ENCODE assay signal across 2 cellular contexts in the genomic region with DNA sequence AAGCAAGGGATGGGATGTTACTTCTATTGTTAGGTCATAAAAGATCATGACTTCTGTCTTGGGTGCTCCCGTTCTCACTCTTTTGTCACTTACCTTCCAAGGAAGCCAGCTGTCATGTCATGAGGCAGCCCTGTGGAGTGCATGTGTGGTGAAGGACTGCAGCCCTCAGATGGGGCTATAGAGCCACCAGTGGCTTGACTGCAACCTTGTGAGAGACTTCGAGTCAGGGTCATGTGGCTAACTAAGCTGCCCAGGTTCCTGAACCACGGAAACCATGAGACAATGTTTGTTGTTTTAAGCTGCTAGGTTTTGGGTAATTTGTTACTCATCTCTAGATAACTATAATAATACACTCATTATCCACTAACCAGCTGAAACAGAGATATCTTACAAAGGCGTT.
TF ChIP-seq lines count a peak whose summit lies in the region.

No MANE protein-coding gene starts in this region.

TF ChIP-seq in A549, 52 proteins besides CTCF, POLR2A, EP300 and RAD21 (continued from another document):
- TF ChIP-seq TP53 (CRISPR knock-in tag; IDR thresholded peaks at IDR 0.05): no peak
- no peak for TF ChIP-seq CBX2 (IDR thresholded peaks at IDR 0.05; ENCODE audit: borderline replicate concordance, low read depth)
- TF ChIP-seq CEBPB (IDR thresholded peaks at IDR 0.05): no peak
- TF ChIP-seq, protein P1, sequence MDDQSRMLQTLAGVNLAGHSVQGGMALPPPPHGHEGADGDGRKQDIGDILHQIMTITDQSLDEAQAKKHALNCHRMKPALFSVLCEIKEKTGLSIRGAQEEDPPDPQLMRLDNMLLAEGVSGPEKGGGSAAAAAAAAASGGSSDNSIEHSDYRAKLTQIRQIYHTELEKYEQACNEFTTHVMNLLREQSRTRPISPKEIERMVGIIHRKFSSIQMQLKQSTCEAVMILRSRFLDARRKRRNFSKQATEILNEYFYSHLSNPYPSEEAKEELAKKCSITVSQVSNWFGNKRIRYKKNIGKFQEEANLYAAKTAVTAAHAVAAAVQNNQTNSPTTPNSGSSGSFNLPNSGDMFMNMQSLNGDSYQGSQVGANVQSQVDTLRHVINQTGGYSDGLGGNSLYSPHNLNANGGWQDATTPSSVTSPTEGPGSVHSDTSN (IDR thresholded peaks at IDR 0.05): no peak
- no peak for TF ChIP-seq RCOR1 (IDR thresholded peaks at IDR 0.05; ENCODE audit: low read depth, low read length)
- no peak for TF ChIP-seq FOSB (CRISPR knock-in tag; IDR thresholded peaks at IDR 0.05)
- TF ChIP-seq RFX5 (IDR thresholded peaks at IDR 0.05): no peak
- no peak for TF ChIP-seq HOXB13 (CRISPR knock-in tag; IDR thresholded peaks at IDR 0.05; ENCODE audit: low read depth)
- TF ChIP-seq NFE2L2 (conservative IDR thresholded peaks at IDR 0.05; ENCODE audit: low read length): no peak
- TF ChIP-seq ATOH8 (CRISPR knock-in tag; IDR thresholded peaks at IDR 0.05; ENCODE audit: low read depth): no peak
- TF ChIP-seq EHF (CRISPR knock-in tag; IDR thresholded peaks at IDR 0.05): no peak
- no peak for TF ChIP-seq JUN (IDR thresholded peaks at IDR 0.05)
- TF ChIP-seq BHLHE40 (IDR thresholded peaks at IDR 0.05; ENCODE audit: low read depth, low read length): no peak
- TF ChIP-seq ZC3H11A (IDR thresholded peaks at IDR 0.05): no peak
- TF ChIP-seq KDM5A (IDR thresholded peaks at IDR 0.05): no peak
- TF ChIP-seq CBX8 (IDR thresholded peaks at IDR 0.05): no peak
- TF ChIP-seq GATA3 (IDR thresholded peaks at IDR 0.05; ENCODE audit: borderline replicate concordance): no peak

TF ChIP-seq in SK-N-SH treated with all-trans-retinoic acid at 6 μM for 48 hours, 23 proteins besides CTCF, POLR2A, EP300 and RAD21 (continued from another document):
- no peak for TF ChIP-seq CSRNP3 (CRISPR knock-in tag; IDR thresholded peaks at IDR 0.05)
- TF ChIP-seq RARB (CRISPR knock-in tag; IDR thresholded peaks at IDR 0.05): no peak
- TF ChIP-seq TCF4 (CRISPR knock-in tag; IDR thresholded peaks at IDR 0.05; ENCODE audit: borderline replicate concordance): no peak
- TF ChIP-seq ARNTL (CRISPR knock-in tag; IDR thresholded peaks at IDR 0.05; ENCODE audit: borderline replicate concordance, low read depth): no peak
- no peak for TF ChIP-seq ZNF8 (CRISPR knock-in tag; IDR thresholded peaks at IDR 0.05)
- no peak for TF ChIP-seq SNAI2 (CRISPR knock-in tag; IDR thresholded peaks at IDR 0.05)
- no peak for TF ChIP-seq BACH2 (CRISPR knock-in tag; IDR thresholded peaks at IDR 0.05; ENCODE audit: borderline replicate concordance)
- TF ChIP-seq ESRRG (CRISPR knock-in tag; IDR thresholded peaks at IDR 0.05): no peak
- TF ChIP-seq POU6F1 (CRISPR knock-in tag; IDR thresholded peaks at IDR 0.05; ENCODE audit: borderline replicate concordance, low read depth): no peak
- no peak for TF ChIP-seq ZFP30 (CRISPR knock-in tag; IDR thresholded peaks at IDR 0.05)
- TF ChIP-seq ZFP3 (CRISPR knock-in tag; IDR thresholded peaks at IDR 0.05): no peak
- TF ChIP-seq ISL1 (CRISPR knock-in tag; IDR thresholded peaks at IDR 0.05): no peak
- TF ChIP-seq, protein P2, sequence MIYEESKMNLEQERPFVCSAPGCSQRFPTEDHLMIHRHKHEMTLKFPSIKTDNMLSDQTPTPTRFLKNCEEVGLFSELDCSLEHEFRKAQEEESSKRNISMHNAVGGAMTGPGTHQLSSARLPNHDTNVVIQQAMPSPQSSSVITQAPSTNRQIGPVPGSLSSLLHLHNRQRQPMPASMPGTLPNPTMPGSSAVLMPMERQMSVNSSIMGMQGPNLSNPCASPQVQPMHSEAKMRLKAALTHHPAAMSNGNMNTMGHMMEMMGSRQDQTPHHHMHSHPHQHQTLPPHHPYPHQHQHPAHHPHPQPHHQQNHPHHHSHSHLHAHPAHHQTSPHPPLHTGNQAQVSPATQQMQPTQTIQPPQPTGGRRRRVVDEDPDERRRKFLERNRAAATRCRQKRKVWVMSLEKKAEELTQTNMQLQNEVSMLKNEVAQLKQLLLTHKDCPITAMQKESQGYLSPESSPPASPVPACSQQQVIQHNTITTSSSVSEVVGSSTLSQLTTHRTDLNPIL (CRISPR knock-in tag; IDR thresholded peaks at IDR 0.05; ENCODE audit: low read depth): no peak
- TF ChIP-seq GLIS3 (CRISPR knock-in tag; IDR thresholded peaks at IDR 0.05): no peak
- no peak for TF ChIP-seq OSR1 (CRISPR knock-in tag; IDR thresholded peaks at IDR 0.05)
TF ChIP-seq in SK-N-SH treated with all-trans-retinoic acid at 6 μM for 48 hours: peak in this region for 0.
